Comparison of ENCODE assay signal across 1 cellular context in the genomic region with DNA sequence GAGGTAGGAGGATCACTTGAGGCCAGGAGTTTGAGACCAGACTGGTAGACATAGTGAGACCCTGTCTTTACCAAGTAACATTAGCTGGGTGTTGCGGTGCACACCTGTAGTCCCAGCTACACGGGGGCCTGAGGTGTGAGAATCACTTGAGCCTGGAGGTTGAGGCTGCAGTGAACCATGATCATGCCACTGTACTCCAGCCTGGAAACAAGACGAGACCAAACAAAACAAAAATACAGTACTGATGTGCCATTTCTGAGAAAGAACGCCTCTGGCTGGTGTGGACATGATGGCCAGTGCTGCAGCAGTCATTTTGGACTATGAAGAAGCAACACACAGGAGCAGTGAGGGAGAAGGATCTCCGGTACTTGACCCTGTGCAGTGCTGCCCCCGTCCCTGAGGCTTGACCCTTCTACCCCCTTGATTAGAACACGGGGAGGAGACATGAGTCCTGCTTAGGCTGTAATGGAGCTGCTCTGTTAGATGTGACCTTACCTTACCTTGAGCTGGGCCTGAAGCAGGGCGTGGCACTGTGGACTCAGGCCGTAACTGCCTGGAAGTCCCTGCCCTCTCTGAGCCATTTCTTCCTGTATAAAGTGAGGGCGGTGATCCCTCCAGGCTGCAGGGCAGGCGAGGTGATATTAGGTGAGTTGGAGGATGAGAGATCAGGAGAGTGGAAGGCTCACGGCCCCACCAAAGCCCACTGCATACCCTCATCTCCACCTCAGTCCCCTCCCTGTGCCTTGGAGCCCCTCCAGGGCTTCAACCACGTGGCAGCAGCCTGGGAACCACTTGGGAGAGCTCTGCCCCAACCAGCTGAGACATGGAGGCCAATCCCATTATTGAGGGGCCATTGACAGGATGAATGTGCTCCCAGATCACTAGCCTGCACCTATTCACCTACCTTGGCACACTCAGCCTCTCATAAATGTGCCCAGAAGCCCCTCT.
A peak's percentile ranks its signal among the peaks of the same experiment; 100 is the strongest.
TF ChIP-seq lines count a peak whose summit lies in the region.

No MANE protein-coding gene starts in this region.

TF ChIP-seq in K562, 482 proteins besides CTCF, POLR2A, EP300 and RAD21 (continues in another document):
- TF ChIP-seq, protein P1, sequence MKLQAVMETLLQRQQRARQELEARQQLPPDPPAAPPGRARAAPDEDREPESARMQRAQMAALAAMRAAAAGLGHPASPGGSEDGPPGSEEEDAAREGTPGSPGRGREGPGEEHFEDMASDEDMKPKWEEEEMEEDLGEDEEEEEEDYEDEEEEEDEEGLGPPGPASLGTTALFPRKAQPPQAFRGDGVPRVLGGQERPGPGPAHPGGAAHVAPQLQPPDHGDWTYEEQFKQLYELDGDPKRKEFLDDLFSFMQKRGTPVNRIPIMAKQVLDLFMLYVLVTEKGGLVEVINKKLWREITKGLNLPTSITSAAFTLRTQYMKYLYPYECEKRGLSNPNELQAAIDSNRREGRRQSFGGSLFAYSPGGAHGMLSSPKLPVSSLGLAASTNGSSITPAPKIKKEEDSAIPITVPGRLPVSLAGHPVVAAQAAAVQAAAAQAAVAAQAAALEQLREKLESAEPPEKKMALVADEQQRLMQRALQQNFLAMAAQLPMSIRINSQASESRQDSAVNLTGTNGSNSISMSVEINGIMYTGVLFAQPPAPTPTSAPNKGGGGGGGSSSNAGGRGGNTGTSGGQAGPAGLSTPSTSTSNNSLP (IDR thresholded peaks at IDR 0.05; ENCODE audit: borderline replicate concordance, low read depth, low read length), result no peak
- TF ChIP-seq, protein P2, sequence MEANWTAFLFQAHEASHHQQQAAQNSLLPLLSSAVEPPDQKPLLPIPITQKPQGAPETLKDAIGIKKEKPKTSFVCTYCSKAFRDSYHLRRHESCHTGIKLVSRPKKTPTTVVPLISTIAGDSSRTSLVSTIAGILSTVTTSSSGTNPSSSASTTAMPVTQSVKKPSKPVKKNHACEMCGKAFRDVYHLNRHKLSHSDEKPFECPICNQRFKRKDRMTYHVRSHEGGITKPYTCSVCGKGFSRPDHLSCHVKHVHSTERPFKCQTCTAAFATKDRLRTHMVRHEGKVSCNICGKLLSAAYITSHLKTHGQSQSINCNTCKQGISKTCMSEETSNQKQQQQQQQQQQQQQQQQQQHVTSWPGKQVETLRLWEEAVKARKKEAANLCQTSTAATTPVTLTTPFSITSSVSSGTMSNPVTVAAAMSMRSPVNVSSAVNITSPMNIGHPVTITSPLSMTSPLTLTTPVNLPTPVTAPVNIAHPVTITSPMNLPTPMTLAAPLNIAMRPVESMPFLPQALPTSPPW (CRISPR knock-in tag; IDR thresholded peaks at IDR 0.05), result no peak
- TF ChIP-seq BACH1 (tag; IDR thresholded peaks at IDR 0.05) (no peak), EP400 (IDR thresholded peaks at IDR 0.05) (peak; percentile 47; the same call in 1 of the 2 replicates), MAFK (IDR thresholded peaks at IDR 0.05; ENCODE audit: low read length) (no peak), NFATC3 (IDR thresholded peaks at IDR 0.05) (no peak), POU5F1 (IDR thresholded peaks at IDR 0.05; ENCODE audit: borderline replicate concordance, low read depth, low read length, partially characterized antibody) (no peak), ZNF668 (CRISPR knock-in tag; IDR thresholded peaks at IDR 0.05) (no peak), SETDB1 (IDR thresholded peaks at IDR 0.05; ENCODE audit: low read length) (no peak), FOXA1 (IDR thresholded peaks at IDR 0.05; ENCODE audit: borderline replicate concordance) (no peak), ZNF134 (CRISPR knock-in tag; conservative IDR thresholded peaks at IDR 0.05) (no peak), EZH2 (IDR thresholded peaks at IDR 0.05; ENCODE audit: borderline replicate concordance, low read depth, low read length) (no peak), ZBTB33 (CRISPR knock-in tag; IDR thresholded peaks at IDR 0.05) (no peak), ZBTB5 (IDR thresholded peaks at IDR 0.05) (no peak), POLR3A (IDR thresholded peaks at IDR 0.05; ENCODE audit: borderline replicate concordance, extremely low read depth, insufficient read depth, insufficient read length) (no peak), ELF1 (tag; IDR thresholded peaks at IDR 0.05) (no peak), HES1 (IDR thresholded peaks at IDR 0.05; ENCODE audit: low read depth) (no peak), KDM2B (CRISPR knock-in tag; IDR thresholded peaks at IDR 0.05) (no peak), ZNF695 (CRISPR knock-in tag; IDR thresholded peaks at IDR 0.05) (no peak), ZNF79 (CRISPR knock-in tag; IDR thresholded peaks at IDR 0.05; ENCODE audit: low read depth) (no peak), MTA3 (IDR thresholded peaks at IDR 0.05; ENCODE audit: borderline replicate concordance) (no peak), ZNF561 (CRISPR knock-in tag; conservative IDR thresholded peaks at IDR 0.05) (no peak), PTRF (tag; IDR thresholded peaks at IDR 0.05) (no peak), ZNF583 (CRISPR knock-in tag; IDR thresholded peaks at IDR 0.05) (no peak), MLX (CRISPR knock-in tag; conservative IDR thresholded peaks at IDR 0.05) (no peak), RFX7 (CRISPR knock-in tag; IDR thresholded peaks at IDR 0.05) (no peak), NONO (IDR thresholded peaks at IDR 0.05; ENCODE audit: low read depth in 2 of 2, low read length in 1 of 2) (no peak), SLC30A9 (CRISPR knock-in tag; IDR thresholded peaks at IDR 0.05) (no peak), ZKSCAN3 (CRISPR knock-in tag; IDR thresholded peaks at IDR 0.05) (no peak), ZNF354B (CRISPR knock-in tag; IDR thresholded peaks at IDR 0.05) (no peak), WHSC1 (IDR thresholded peaks at IDR 0.05; ENCODE audit: low read length) (no peak), NFYB (IDR thresholded peaks at IDR 0.05; ENCODE audit: extremely low read depth, insufficient read length) (no peak)
- TF ChIP-seq, protein P3, sequence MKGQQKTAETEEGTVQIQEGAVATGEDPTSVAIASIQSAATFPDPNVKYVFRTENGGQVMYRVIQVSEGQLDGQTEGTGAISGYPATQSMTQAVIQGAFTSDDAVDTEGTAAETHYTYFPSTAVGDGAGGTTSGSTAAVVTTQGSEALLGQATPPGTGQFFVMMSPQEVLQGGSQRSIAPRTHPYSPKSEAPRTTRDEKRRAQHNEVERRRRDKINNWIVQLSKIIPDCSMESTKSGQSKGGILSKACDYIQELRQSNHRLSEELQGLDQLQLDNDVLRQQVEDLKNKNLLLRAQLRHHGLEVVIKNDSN (CRISPR knock-in tag; IDR thresholded peaks at IDR 0.05), result peak; percentile 65
- TF ChIP-seq, protein P4, sequence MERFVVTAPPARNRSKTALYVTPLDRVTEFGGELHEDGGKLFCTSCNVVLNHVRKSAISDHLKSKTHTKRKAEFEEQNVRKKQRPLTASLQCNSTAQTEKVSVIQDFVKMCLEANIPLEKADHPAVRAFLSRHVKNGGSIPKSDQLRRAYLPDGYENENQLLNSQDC (CRISPR knock-in tag; IDR thresholded peaks at IDR 0.05), result no peak
- TF ChIP-seq, protein P5, sequence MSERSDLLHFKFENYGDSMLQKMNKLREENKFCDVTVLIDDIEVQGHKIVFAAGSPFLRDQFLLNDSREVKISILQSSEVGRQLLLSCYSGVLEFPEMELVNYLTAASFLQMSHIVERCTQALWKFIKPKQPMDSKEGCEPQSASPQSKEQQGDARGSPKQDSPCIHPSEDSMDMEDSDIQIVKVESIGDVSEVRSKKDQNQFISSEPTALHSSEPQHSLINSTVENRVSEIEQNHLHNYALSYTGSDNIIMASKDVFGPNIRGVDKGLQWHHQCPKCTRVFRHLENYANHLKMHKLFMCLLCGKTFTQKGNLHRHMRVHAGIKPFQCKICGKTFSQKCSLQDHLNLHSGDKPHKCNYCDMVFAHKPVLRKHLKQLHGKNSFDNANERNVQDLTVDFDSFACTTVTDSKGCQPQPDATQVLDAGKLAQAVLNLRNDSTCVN (CRISPR knock-in tag; IDR thresholded peaks at IDR 0.05), result no peak
- TF ChIP-seq, protein P6, sequence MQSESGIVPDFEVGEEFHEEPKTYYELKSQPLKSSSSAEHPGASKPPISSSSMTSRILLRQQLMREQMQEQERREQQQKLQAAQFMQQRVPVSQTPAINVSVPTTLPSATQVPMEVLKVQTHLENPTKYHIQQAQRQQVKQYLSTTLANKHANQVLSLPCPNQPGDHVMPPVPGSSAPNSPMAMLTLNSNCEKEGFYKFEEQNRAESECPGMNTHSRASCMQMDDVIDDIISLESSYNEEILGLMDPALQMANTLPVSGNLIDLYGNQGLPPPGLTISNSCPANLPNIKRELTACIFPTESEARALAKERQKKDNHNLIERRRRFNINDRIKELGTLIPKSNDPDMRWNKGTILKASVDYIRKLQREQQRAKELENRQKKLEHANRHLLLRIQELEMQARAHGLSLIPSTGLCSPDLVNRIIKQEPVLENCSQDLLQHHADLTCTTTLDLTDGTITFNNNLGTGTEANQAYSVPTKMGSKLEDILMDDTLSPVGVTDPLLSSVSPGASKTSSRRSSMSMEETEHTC (IDR thresholded peaks at IDR 0.05), result no peak
- TF ChIP-seq, protein P7, sequence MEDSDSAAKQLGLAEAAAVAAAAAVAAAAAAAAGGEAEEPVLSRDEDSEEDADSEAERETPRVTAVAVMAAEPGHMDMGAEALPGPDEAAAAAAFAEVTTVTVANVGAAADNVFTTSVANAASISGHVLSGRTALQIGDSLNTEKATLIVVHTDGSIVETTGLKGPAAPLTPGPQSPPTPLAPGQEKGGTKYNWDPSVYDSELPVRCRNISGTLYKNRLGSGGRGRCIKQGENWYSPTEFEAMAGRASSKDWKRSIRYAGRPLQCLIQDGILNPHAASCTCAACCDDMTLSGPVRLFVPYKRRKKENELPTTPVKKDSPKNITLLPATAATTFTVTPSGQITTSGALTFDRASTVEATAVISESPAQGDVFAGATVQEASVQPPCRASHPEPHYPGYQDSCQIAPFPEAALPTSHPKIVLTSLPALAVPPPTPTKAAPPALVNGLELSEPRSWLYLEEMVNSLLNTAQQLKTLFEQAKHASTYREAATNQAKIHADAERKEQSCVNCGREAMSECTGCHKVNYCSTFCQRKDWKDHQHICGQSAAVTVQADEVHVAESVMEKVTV (CRISPR knock-in tag; IDR thresholded peaks at IDR 0.05), result no peak
- TF ChIP-seq, protein P8, sequence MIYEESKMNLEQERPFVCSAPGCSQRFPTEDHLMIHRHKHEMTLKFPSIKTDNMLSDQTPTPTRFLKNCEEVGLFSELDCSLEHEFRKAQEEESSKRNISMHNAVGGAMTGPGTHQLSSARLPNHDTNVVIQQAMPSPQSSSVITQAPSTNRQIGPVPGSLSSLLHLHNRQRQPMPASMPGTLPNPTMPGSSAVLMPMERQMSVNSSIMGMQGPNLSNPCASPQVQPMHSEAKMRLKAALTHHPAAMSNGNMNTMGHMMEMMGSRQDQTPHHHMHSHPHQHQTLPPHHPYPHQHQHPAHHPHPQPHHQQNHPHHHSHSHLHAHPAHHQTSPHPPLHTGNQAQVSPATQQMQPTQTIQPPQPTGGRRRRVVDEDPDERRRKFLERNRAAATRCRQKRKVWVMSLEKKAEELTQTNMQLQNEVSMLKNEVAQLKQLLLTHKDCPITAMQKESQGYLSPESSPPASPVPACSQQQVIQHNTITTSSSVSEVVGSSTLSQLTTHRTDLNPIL (CRISPR knock-in tag; IDR thresholded peaks at IDR 0.05), result no peak
